Comparison of ENCODE assay signal across 17 cellular contexts in genomic region chr1:154741747-154742495, GRCh38.
A peak's percentile ranks its signal among the peaks of the same experiment; 100 is the strongest.
DNase-seq lines count a peak whose midpoint lies in the region; ATAC-seq and TF ChIP-seq lines count a peak whose summit lies in the region.
"Had no signal": no experiment of that assay in that cellular context is flagged by ENCODE, and none has a peak within 500 bp of the region (broad histone marks: within the 10 kb centered on the region; RNA-seq: fewer than 3 reads in every experiment).

No MANE protein-coding gene starts in this region.

- ATAC-seq in aorta (ENCODE audit: low FRiP score) (peak; percentile 22), GM21367 (IDR thresholded peaks at IDR 0.05; ENCODE audit: unreplicated experiment) (no peak)
- ATAC-seq: activated CD4-positive, CD25-positive, alpha-beta regulatory T cell treated with anti-CD3 and anti-CD28 coated beads, Interleukin-2, amount 50 U/mL, for 24 hours had no signal

- H3K27ac ChIP-seq in coronary artery = no peak overlapping the region
- H3K27ac ChIP-seq in aorta (ENCODE audit: low read depth in 1 of 2, low read length in 2 of 2) = no peak overlapping the region

- no peak overlapping the region for H3K4me3 Mint-ChIP-seq in activated naive CD4-positive, alpha-beta T cell treated with anti-CD3 and anti-CD28 coated beads, Interleukin-2, amount 50 U/mL, for 24 hours
- H3K4me3 Mint-ChIP-seq: neural crest cell had no signal

- no peaks in the 10 kb centered on the region for H3K27me3 Mint-ChIP-seq in activated naive CD4-positive, alpha-beta T cell treated with anti-CD3 and anti-CD28 coated beads, Interleukin-2, amount 50 U/mL, for 24 hours

- H3K27ac Mint-ChIP-seq in activated naive CD4-positive, alpha-beta T cell treated with anti-CD3 and anti-CD28 coated beads, Interleukin-2, amount 50 U/mL, for 24 hours = peak overlapping the region; percentile 56

- TF ChIP-seq CTCF in coronary artery (IDR thresholded peaks at IDR 0.05) = no peak

- H3K4me1 ChIP-seq in aorta (ENCODE audit: control insufficient read depth in 1 of 2, insufficient read depth in 2 of 2, low read length in 2 of 2) = no peaks in the 10 kb centered on the region

- H3K36me3 ChIP-seq in aorta (ENCODE audit: control insufficient read depth in 1 of 2, insufficient read depth in 2 of 2, low read length in 1 of 2) = no peaks in the 10 kb centered on the region

- H3K36me3 Mint-ChIP-seq in activated naive CD4-positive, alpha-beta T cell treated with anti-CD3 and anti-CD28 coated beads, Interleukin-2, amount 50 U/mL, for 24 hours = no peaks in the 10 kb centered on the region

- H3K9me3 ChIP-seq in aorta (ENCODE audit: control insufficient read depth, low read length) = no peaks in the 10 kb centered on the region

- DNase-seq in activated naive CD4-positive, alpha-beta T cell (lab: John Stamatoyannopoulos, UW) = no peak
- peak; percentile 59 for DNase-seq in coronary artery (ENCODE audit: low spot score)
- DNase-seq in iPS-NIHi11 (ENCODE audit: low spot score) = peak; percentile 79
- no peak for DNase-seq in aorta
- DNase-seq in putamen (ENCODE audit: low spot score) = no peak
- DNase-seq in NCI-H345 (lab: John Stamatoyannopoulos, UW) = no peak
- DNase-seq: activated T-cell treated with anti-CD3 and anti-CD28 coated beads, Interleukin-2, amount 50 U/mL, for 1 hour; amygdala; effector CD4-positive, alpha-beta T cell; NCI-H1105 treated with DMSO at 0.1 percent for 48 hours; NCI-H510A; SW 1271 had no signal

- peaks cover 58% of the 10 kb centered on the region for H3K4me1 Mint-ChIP-seq in activated naive CD4-positive, alpha-beta T cell treated with anti-CD3 and anti-CD28 coated beads, Interleukin-2, amount 50 U/mL, for 24 hours

- no peaks in the 10 kb centered on the region for H3K9me3 Mint-ChIP-seq in activated naive CD4-positive, alpha-beta T cell treated with anti-CD3 and anti-CD28 coated beads, Interleukin-2, amount 50 U/mL, for 24 hours

- H3K4me3 ChIP-seq in coronary artery (no peak overlapping the region), aorta (ENCODE audit: low read length in 2 of 2) (no peak overlapping the region)
- H3K4me3 ChIP-seq: smooth muscle cell had no signal

- H3K27me3 ChIP-seq in aorta (ENCODE audit: control insufficient read depth in 1 of 2, insufficient read depth in 2 of 2, low read length in 1 of 2) = no peaks in the 10 kb centered on the region

- intact Hi-C loops in aorta (cut with DNase I) = no loop called here

- WGBS in aorta, 2 donors = 71 to 73% methylated on average over 15 of the region's 15 CpGs

Comparison
In these comparisons a context has a peak if more than half of its experiments do, and no peak if none do; other contexts are left out.
1. DNase-seq: peak in coronary artery (single experiment) and iPS-NIHi11 (single experiment); none in activated naive CD4-positive, alpha-beta T cell (0 of 4), aorta (0 of 2), putamen (single experiment) and NCI-H345 (single experiment).